1 cellular context compared by ENCODE assay signal in genomic region chr11:12979928-12980689, GRCh38.
TF ChIP-seq lines count a peak whose summit lies in the region.

No MANE protein-coding gene starts in this region.

TF ChIP-seq in HEK293, 187 proteins besides CTCF, POLR2A, EP300 and RAD21 (continued from another document):
- TF ChIP-seq ZNF645 (tag by site-specific recombination; IDR thresholded peaks at IDR 0.05), result no peak
- no peak for TF ChIP-seq ZNF274 (IDR thresholded peaks at IDR 0.05; ENCODE audit: low read length)
- TF ChIP-seq ZNF274 (tag by site-specific recombination; IDR thresholded peaks at IDR 0.05; ENCODE audit: borderline replicate concordance), result no peak
- TF ChIP-seq ZXDB (tag by site-specific recombination; IDR thresholded peaks at IDR 0.05), result 0 out of 2 replicates have a peak, but pooled peaks have one; percentile 20
- TF ChIP-seq IKZF3 (tag by site-specific recombination; IDR thresholded peaks at IDR 0.05), result no peak
- no peak for TF ChIP-seq ZNF16 (tag by site-specific recombination; IDR thresholded peaks at IDR 0.05; ENCODE audit: low read depth)
- TF ChIP-seq ZFP37 (tag by site-specific recombination; IDR thresholded peaks at IDR 0.05), result no peak
- TF ChIP-seq ZNF211 (tag by site-specific recombination; IDR thresholded peaks at IDR 0.05; ENCODE audit: low read depth), result no peak
- no peak for TF ChIP-seq MYNN (tag by site-specific recombination; IDR thresholded peaks at IDR 0.05; ENCODE audit: borderline replicate concordance)
- no peak for TF ChIP-seq RBAK (tag by site-specific recombination; IDR thresholded peaks at IDR 0.05)
